7 cellular contexts compared by ENCODE assay signal in the genomic region with DNA sequence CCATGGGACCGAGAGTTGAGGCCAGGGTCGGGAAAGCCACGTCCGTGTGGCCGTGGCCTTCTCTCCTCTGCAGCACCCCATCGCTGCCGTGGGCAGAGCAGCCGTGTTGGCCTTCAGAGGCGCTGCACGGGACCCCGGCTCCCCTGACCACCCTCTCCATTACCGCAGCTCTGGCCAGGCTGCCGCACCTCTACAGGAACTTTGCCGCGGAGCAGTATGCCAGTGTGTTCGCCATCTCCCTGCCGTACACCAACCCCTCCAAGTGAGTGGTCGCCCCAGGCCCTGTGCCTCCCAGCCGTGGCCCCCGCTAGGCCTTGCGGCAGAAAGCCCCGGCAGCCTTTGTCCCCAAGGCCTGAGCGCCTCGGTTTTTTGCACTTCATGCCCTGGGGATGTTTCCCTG. TPM values are rescaled to one million over a fixed set of nuclear protein-coding genes. Genes with fewer than 3 reads are reported as not detected.
"Had no signal": no experiment of that assay in that cellular context is flagged by ENCODE, and none has a peak within 500 bp of the region (broad histone marks: within the 10 kb centered on the region; RNA-seq: fewer than 3 reads in every experiment).

No MANE protein-coding gene starts in this region.

- ATAC-seq: HepG2, K562 had no signal

- H3K27ac ChIP-seq: HL-60 had no signal

- H3K4me3 ChIP-seq: K562 had no signal

- DNase-seq: IMR-90, KBM-7, KG1 had no signal

RNA-seq across cellular contexts. Expression of a gene that starts 48.9 kb away (rescaled TPM):
- polyA plus RNA-seq: IgD-negative memory B cell had no signal

RNA-seq across cellular contexts. Expression of a gene that starts 56.0 kb away (rescaled TPM):
- polyA plus RNA-seq: IgD-negative memory B cell had no signal
